In the genomic region with DNA sequence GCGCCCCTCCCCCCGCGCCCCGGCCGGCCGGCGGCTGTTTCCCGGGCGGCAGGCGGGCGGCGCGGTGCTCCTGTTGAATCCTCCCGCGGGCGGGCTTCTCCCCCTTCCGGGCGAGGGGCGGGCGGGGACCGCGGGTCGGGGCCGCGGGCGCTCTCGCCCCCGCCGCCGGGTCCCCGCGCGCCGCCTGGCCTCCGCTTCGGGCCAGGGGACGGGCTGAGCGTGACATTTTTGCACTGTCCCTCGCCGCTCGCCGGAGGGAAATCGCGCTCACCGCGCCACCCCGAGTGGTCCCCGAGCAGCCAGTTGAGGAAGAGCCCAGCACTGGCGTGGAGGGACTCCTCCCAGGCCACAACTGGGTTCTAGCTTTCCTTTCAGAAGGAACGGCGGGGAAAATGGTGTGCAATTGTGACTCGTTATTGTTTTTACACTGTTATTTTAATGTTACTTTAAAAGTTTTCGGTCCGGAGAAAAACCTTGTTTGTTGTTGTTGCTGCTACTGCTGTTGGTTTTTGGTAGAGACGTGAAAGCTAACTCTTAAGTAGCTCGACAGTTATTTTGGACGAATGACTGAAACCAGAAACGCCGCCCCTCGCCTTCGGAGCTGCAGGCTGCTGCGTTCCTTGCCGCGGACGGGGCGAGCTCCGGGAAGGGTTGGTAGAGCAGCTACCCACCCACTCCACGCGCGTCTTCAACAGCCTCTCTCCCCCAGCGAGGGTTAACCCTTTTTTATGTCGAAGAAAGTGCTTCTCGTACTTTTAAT, we compare ENCODE assay signal across 8 cellular contexts. TPM values are rescaled to one million over a fixed set of nuclear protein-coding genes. Genes with fewer than 3 reads are reported as not detected.
DNase-seq lines count a peak whose midpoint lies in the region; ATAC-seq and TF ChIP-seq lines count a peak whose summit lies in the region.

No MANE protein-coding gene starts in this region.

- H3F3A ChIP-seq in OCI-LY1 (ENCODE audit: insufficient read depth, low read length): no peaks in the 10 kb centered on the region

- H3K27me3 Mint-ChIP-seq in naive B cell: peaks cover 0 to 9% (median 0%) of the 10 kb centered on the region in 3 donors
- H3K27me3 Mint-ChIP-seq in stimulated activated naive B cell treated with anti-CD40 and anti-IgM and Interleukin-4, amounts not matched to agents 10 μg/mL and 1 μg/mL and 100 μg/mL, for 72 hours: no peaks in the 10 kb centered on the region

- H3K4me1 Mint-ChIP-seq in naive B cell: peaks cover 26 to 50% (median 46%) of the 10 kb centered on the region in 3 donors
- peaks cover 20 to 46% of the 10 kb centered on the region in 2 donors for H3K4me1 Mint-ChIP-seq in stimulated activated naive B cell treated with anti-CD40 and anti-IgM and Interleukin-4, amounts not matched to agents 10 μg/mL and 1 μg/mL and 100 μg/mL, for 72 hours

- peak overlapping the region; percentile 70 for H3K4me3 ChIP-seq in OCI-LY1 (ENCODE audit: low read depth, low read length, poor library complexity, severe bottlenecking)

- peak overlapping the region; percentile 69 for H3K9ac ChIP-seq in OCI-LY1 (ENCODE audit: low read length)

- ATAC-seq in HG03196 (IDR thresholded peaks at IDR 0.05; ENCODE audit: unreplicated experiment) (peak; percentile 37), naive B cell (ENCODE audit: low read depth in 2 of 2) (peak; percentile 16 to 29)
- peak; percentile 49 to 52 for ATAC-seq in stimulated activated naive B cell treated with anti-CD40 and anti-IgM and Interleukin-4, amounts not matched to agents 10 μg/mL and 1 μg/mL and 100 μg/mL, for 72 hours (replicated peaks)

- no peaks in the 10 kb centered on the region for H3K36me3 Mint-ChIP-seq in naive B cell
- peaks cover 0 to 2% of the 10 kb centered on the region in 2 donors for H3K36me3 Mint-ChIP-seq in stimulated activated naive B cell treated with anti-CD40 and anti-IgM and Interleukin-4, amounts not matched to agents 10 μg/mL and 1 μg/mL and 100 μg/mL, for 72 hours

- H3K9me3 Mint-ChIP-seq in naive B cell: no peaks in the 10 kb centered on the region
- no peaks in the 10 kb centered on the region for H3K9me3 Mint-ChIP-seq in stimulated activated naive B cell treated with anti-CD40 and anti-IgM and Interleukin-4, amounts not matched to agents 10 μg/mL and 1 μg/mL and 100 μg/mL, for 72 hours

- H3K27me3 ChIP-seq in OCI-LY1 (ENCODE audit: insufficient read depth, low read length): no peaks in the 10 kb centered on the region

- DNase-seq in AML-193 (lab: John Stamatoyannopoulos, UW) (peak; percentile 64 to 74), fibroblast of gingiva (ENCODE audit: low read depth) (peak; percentile 56), naive B cell (peak; percentile 58)
- peak; percentile 64 to 71 for DNase-seq in activated T-cell treated with anti-CD3 and anti-CD28 coated beads, Interleukin-2, amount 50 U/mL, for 48 hours
- peak; percentile 47 for DNase-seq in stimulated activated naive B cell treated with anti-CD40 and anti-IgM and Interleukin-4, amounts not matched to agents 10 μg/mL and 1 μg/mL and 100 μg/mL, for 72 hours

- H3K79me2 ChIP-seq in OCI-LY1 (ENCODE audit: insufficient read depth, low read length): peaks cover 51% of the 10 kb centered on the region

- H3K9me2 ChIP-seq in OCI-LY1 (ENCODE audit: low read depth, low read length): no peaks in the 10 kb centered on the region

- H3K9me3 ChIP-seq in OCI-LY1 (ENCODE audit: low read length): no peaks in the 10 kb centered on the region

- peak; percentile 23 for TF ChIP-seq POLR2A in GM18951 (IDR thresholded peaks at IDR 0.05; ENCODE audit: extremely low read depth, insufficient read depth, insufficient read length)

- H3K27ac Mint-ChIP-seq in naive B cell: peak overlapping the region; percentile 89 to 98 (median 96)
- H3K27ac Mint-ChIP-seq in stimulated activated naive B cell treated with anti-CD40 and anti-IgM and Interleukin-4, amounts not matched to agents 10 μg/mL and 1 μg/mL and 100 μg/mL, for 72 hours: peak overlapping the region; percentile 97

- H3K36me3 ChIP-seq in OCI-LY1 (ENCODE audit: insufficient read depth, low read length): no peaks in the 10 kb centered on the region

- peak overlapping the region; percentile 94 for H3K4me2 ChIP-seq in OCI-LY1 (ENCODE audit: low read length)

- H3K27ac ChIP-seq in OCI-LY1 (ENCODE audit: low read depth, low read length, poor library complexity, severe bottlenecking): peak overlapping the region; percentile 71

- no peaks in the 10 kb centered on the region for H4K20me1 ChIP-seq in OCI-LY1 (ENCODE audit: insufficient read depth, low read length)

- in situ Hi-C loops in GM18951 (cut with MboI; ENCODE audit: low sequenced_read_pairs, unreplicated experiment): loop anchor here (25.0 kb wide), 1 partner anchor 950 kb away; no protein-coding TSS in a partner anchor

- H3K4me3 Mint-ChIP-seq in naive B cell: peak overlapping the region; percentile 93 to 99 (median 96)
- peak overlapping the region; percentile 89 to 95 for H3K4me3 Mint-ChIP-seq in stimulated activated naive B cell treated with anti-CD40 and anti-IgM and Interleukin-4, amounts not matched to agents 10 μg/mL and 1 μg/mL and 100 μg/mL, for 72 hours

- TF ChIP-seq CTCF in OCI-LY1 (IDR thresholded peaks at IDR 0.05; ENCODE audit: low read length): no peak

- H3K4me1 ChIP-seq in OCI-LY1 (ENCODE audit: insufficient read depth, low read length, severe bottlenecking): peaks cover 31% of the 10 kb centered on the region

- no peak overlapping the region for H2AFZ ChIP-seq in OCI-LY1 (ENCODE audit: low read length)

RNA-seq across cellular contexts. Expression of gene PDS5B, which starts 0.9 kb away (rescaled TPM):
- polyA plus RNA-seq in naive B cell (ENCODE audit: low read depth in 6 of 6): 10 to 100 TPM; 38.8 to 50.4 (median 43.0) TPM

RNA-seq across cellular contexts. Expression of gene N4BP2L2, which starts 48.6 kb away (rescaled TPM):
- 100 to 1,000 TPM; 164 to 230 (median 195) TPM for polyA plus RNA-seq in naive B cell (ENCODE audit: low read depth in 6 of 6)

Comparison
In these comparisons a context has a peak if more than half of its experiments do, and no peak if none do; other contexts are left out.
1. Peak in every context shown above with its lines: DNase-seq, ATAC-seq, H3K4me3 ChIP-seq and H3K27ac ChIP-seq.